In genomic region chr2:174331731-174332606, GRCh38 we compare ENCODE assay signal across 16 cellular contexts. TPM values are rescaled to one million over a fixed set of nuclear protein-coding genes. Genes with fewer than 3 reads are reported as not detected.
DNase-seq lines count a peak whose midpoint lies in the region; ATAC-seq and TF ChIP-seq lines count a peak whose summit lies in the region.
"Had no signal": no experiment of that assay in that cellular context is flagged by ENCODE, and none has a peak within 500 bp of the region (broad histone marks: within the 10 kb centered on the region; RNA-seq: fewer than 3 reads in every experiment).

No MANE protein-coding gene starts in this region.

- TF ChIP-seq CTCF in activated B cell treated with CpG ODN at 0.5 μM for 24 hours (IDR thresholded peaks at IDR 0.05) (no peak), nephron (IDR thresholded peaks at IDR 0.05; ENCODE audit: unreplicated experiment in 3 of 3) (no peak)

- no peaks in the 10 kb centered on the region for H3K36me3 ChIP-seq in ES-I3 (ENCODE audit: insufficient read depth, low read length)
- H3K36me3 ChIP-seq in HUES64 (ENCODE audit: insufficient read depth, low read length): no peaks in the 10 kb centered on the region
- H3K36me3 ChIP-seq: SJSA1 had no signal

- H3K27me3 ChIP-seq in HUES64 (ENCODE audit: insufficient read depth, low read length): peaks cover 99% of the 10 kb centered on the region
- H3K27me3 ChIP-seq: SJSA1 had no signal

- no peaks in the 10 kb centered on the region for H3K9me3 Mint-ChIP-seq in activated B cell treated with CpG ODN at 0.5 μM for 24 hours
- no peaks in the 10 kb centered on the region for H3K9me3 Mint-ChIP-seq in nephron
- H3K9me3 Mint-ChIP-seq: activated naive CD4-positive, alpha-beta T cell treated with anti-CD3 and anti-CD28 coated beads, Interleukin-2, amount 50 U/mL, for 72 hours had no signal

- ATAC-seq in activated B cell treated with CpG ODN at 0.5 μM for 24 hours (ENCODE audit: low read depth) (no peak), GM21423 (IDR thresholded peaks at IDR 0.05; ENCODE audit: unreplicated experiment) (no peak), GM18870 (IDR thresholded peaks at IDR 0.05; ENCODE audit: unreplicated experiment) (no peak)
- ATAC-seq: activated naive CD4-positive, alpha-beta T cell treated with anti-CD3 and anti-CD28 coated beads, Interleukin-2, amount 50 U/mL, for 72 hours; right cardiac atrium had no signal

- WGBS in HUES64: under 1% methylated on average over 27 of the region's 27 CpGs

- H3K4me3 Mint-ChIP-seq in activated B cell treated with CpG ODN at 0.5 μM for 24 hours (no peak overlapping the region), nephron (peak overlapping the region; percentile 31 to 54 (median 37))

- H3K36me3 Mint-ChIP-seq in activated B cell treated with CpG ODN at 0.5 μM for 24 hours (ENCODE audit: low read depth) (no peaks in the 10 kb centered on the region), nephron (ENCODE audit: low read depth) (no peaks in the 10 kb centered on the region)

- H3K9me3 ChIP-seq in ES-I3 (ENCODE audit: control insufficient read depth, insufficient read depth, low read length) (no peaks in the 10 kb centered on the region), HUES64 (ENCODE audit: insufficient read depth, low read depth, low read length) (no peaks in the 10 kb centered on the region)
- H3K9me3 ChIP-seq: SJSA1 had no signal

- H3K4me1 ChIP-seq in ES-I3 (ENCODE audit: insufficient read depth, low read length) (peaks cover 14% of the 10 kb centered on the region), HUES64 (ENCODE audit: insufficient read depth, low read length) (peaks cover 55% of the 10 kb centered on the region)

- H3K27ac ChIP-seq in HUES64 (ENCODE audit: low read depth, low read length): no peak overlapping the region
- H3K27ac ChIP-seq: dorsolateral prefrontal cortex, SJSA1 had no signal

- H3K27ac Mint-ChIP-seq in activated B cell treated with CpG ODN at 0.5 μM for 24 hours (peak overlapping the region; percentile 7), nephron (no peak overlapping the region)

- intact Hi-C loops in activated B cell treated with CpG ODN at 0.5 μM for 24 hours (cut with micrococcal nuclease): loop anchor here (10.0 kb wide), 2 partner anchors 1803 to 1833 kb away; no protein-coding TSS in a partner anchor

- no peak for DNase-seq in activated B cell treated with CpG ODN at 0.5 μM for 24 hours
- DNase-seq in GOT3 (lab: John Stamatoyannopoulos, UW): no peak
- no peak for DNase-seq in activated CD8-positive, alpha-beta memory T cell treated with anti-CD3 and anti-CD28 coated beads, Interleukin-2, amount 50 U/mL, for 4 hours
- DNase-seq: activated CD4-positive, alpha-beta T cell treated with anti-CD3 and anti-CD28 coated beads, Interleukin-2, amount 50 U/mL, for 4 hours; DMS 273 treated with DMSO at 0.1 percent for 48 hours; dorsolateral prefrontal cortex; right cardiac atrium had no signal

- H3K4me3 ChIP-seq in HUES64 (ENCODE audit: low read length): peak overlapping the region; percentile 37; the same call in 1 of the 2 replicates
- H3K4me3 ChIP-seq: lung, SJSA1 had no signal

- POLR2A ChIA-PET in activated B cell treated with CpG ODN at 0.5 μM for 24 hours (lab: Charles Lee): no interaction called here

- H3K4me1 Mint-ChIP-seq in activated B cell treated with CpG ODN at 0.5 μM for 24 hours (peaks cover 39% of the 10 kb centered on the region), nephron (peaks cover 42% of the 10 kb centered on the region)

- H3K27me3 Mint-ChIP-seq in activated B cell treated with CpG ODN at 0.5 μM for 24 hours: peaks cover 73% of the 10 kb centered on the region
- H3K27me3 Mint-ChIP-seq in nephron (ENCODE audit: low read depth): peaks cover 100% of the 10 kb centered on the region

- H3K9ac ChIP-seq in ES-I3 (ENCODE audit: low read depth, low read length) (peak overlapping the region; percentile 29; the same call in 1 of the 2 replicates), HUES64 (ENCODE audit: low read depth, low read length) (no peak overlapping the region)

- CTCF ChIA-PET in activated B cell treated with CpG ODN at 0.5 μM for 24 hours (lab: Charles Lee): interaction anchor here (4.8 kb wide), 1 partner anchor 9 kb away, joined by 28 read pairs; no protein-coding TSS in a partner anchor

RNA-seq across cellular contexts. Expression of gene SP9, which starts 2.8 kb away (rescaled TPM):
- 0.45 TPM for polyA plus RNA-seq in HUES64 (2013, experiment 1 of 2)
- polyA plus RNA-seq in HUES64 (2013, experiment 2 of 2): 0.89 TPM
- total RNA-seq in activated B cell treated with CpG ODN at 0.5 μM for 24 hours: not detected in 2 replicates
- total RNA-seq: activated naive CD4-positive, alpha-beta T cell treated with anti-CD3 and anti-CD28 coated beads, Interleukin-2, amount 50 U/mL, for 72 hours; HT1080; lung; right cardiac atrium had no signal
- polyA plus RNA-seq: lung, right cardiac atrium had no signal
